In the genomic region with DNA sequence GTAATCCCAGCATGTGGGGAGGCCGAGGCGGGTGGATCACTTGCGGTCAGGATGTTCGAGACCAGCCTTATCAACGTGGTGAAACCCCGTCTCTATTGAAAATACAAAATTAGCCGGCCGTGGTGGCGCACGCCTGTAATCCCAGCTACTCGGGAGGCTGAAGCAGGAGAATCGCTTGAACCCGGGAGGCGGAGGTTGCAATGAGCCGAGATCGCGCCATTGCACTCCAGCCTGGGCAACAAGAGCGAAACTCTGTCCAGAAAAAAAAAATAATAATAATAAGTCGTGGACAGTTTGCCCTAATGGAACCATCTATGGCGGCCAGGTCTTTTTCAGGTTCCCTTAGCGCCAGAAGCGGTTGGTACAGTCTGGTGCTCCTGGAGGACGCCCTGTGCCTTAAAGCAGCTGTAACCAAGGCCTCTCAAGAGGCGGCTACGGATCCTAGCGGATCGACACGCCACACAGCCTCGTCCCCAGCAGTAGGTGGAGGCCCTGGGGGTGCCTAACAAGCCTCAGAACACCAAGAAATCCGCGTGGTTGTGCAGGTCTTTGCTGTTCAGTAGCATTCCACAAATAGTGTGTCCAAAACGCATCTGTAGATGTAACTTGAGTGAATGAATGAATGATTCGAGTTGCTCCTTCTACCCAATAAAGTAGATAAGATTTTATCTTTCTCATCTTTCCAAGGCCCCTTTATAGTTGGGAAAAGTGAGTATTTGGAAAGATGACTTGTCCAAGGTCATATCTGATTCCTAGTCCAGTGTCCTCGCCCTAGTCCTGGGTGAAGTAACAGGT, we compare ENCODE assay signal across 7 cellular contexts. TPM values are rescaled to one million over a fixed set of nuclear protein-coding genes. Genes with fewer than 3 reads are reported as not detected.
DNase-seq lines count a peak whose midpoint lies in the region; ATAC-seq and TF ChIP-seq lines count a peak whose summit lies in the region.

No MANE protein-coding gene starts in this region.

- H3K27me3 ChIP-seq in HL-60 (ENCODE audit: insufficient read depth, poor library complexity, severe bottlenecking), result no peaks in the 10 kb centered on the region
- H3K27me3 ChIP-seq in WERI-Rb-1 (ENCODE audit: insufficient read depth, low read depth, severe bottlenecking), result no peaks in the 10 kb centered on the region
- H3K27me3 ChIP-seq in psoas muscle (ENCODE audit: insufficient read depth in 3 of 3, low read length in 2 of 3), result no peaks in the 10 kb centered on the region

- H3K4me3 ChIP-seq in HL-60 (replicated peaks; ENCODE audit: insufficient read depth, low read length), result peak overlapping the region; percentile 89
- peak overlapping the region; percentile 78 for H3K4me3 ChIP-seq in WERI-Rb-1 (ENCODE audit: low read depth, low read length)
- H3K4me3 ChIP-seq in fibroblast of the aortic adventitia (ENCODE audit: low read depth, low read length), result peak overlapping the region; percentile 96
- H3K4me3 ChIP-seq in psoas muscle, result peak overlapping the region; percentile 94

- peak overlapping the region; percentile 93 for H3K27ac ChIP-seq in HL-60 (replicated peaks)
- peak overlapping the region; percentile 92 for H3K27ac ChIP-seq in WERI-Rb-1
- H3K27ac ChIP-seq in psoas muscle, result peak overlapping the region; percentile 91

- TF ChIP-seq POLR2A in GM18505 (IDR thresholded peaks at IDR 0.05; ENCODE audit: borderline replicate concordance, extremely low read depth, insufficient read depth, insufficient read length), result no peak

- WGBS in psoas muscle, 3 donors, result 13 to 21% (median 18%) methylated on average over 34 of the region's 34 CpGs

- H3K36me3 ChIP-seq in WERI-Rb-1, result peaks cover 62% of the 10 kb centered on the region
- H3K36me3 ChIP-seq in psoas muscle (ENCODE audit: insufficient read depth in 1 of 2, low read depth in 1 of 2), result peaks cover 6 to 47% of the 10 kb centered on the region in 2 donors

- intact Hi-C loops in psoas muscle (cut with DNase I), result no loop called here

- ATAC-seq in psoas muscle (no peak), GM18505 (IDR thresholded peaks at IDR 0.05; ENCODE audit: unreplicated experiment) (no peak), GM19328 (IDR thresholded peaks at IDR 0.05; ENCODE audit: unreplicated experiment) (no peak)

- no peaks in the 10 kb centered on the region for H3K9me3 ChIP-seq in WERI-Rb-1 (ENCODE audit: severe bottlenecking)
- no peaks in the 10 kb centered on the region for H3K9me3 ChIP-seq in psoas muscle

- DNase-seq in HL-60 (ENCODE audit: low read depth in 1 of 2, low spot score in 1 of 2) (no peak), WERI-Rb-1 (no peak), fibroblast of the aortic adventitia (ENCODE audit: low read depth) (peak; percentile 11), psoas muscle (no peak), NOMO-1 treated with dmso at 0.1 percent for 144 hours (lab: John Stamatoyannopoulos, UW; ENCODE audit: unreplicated experiment) (no peak)

- H3K4me1 ChIP-seq in psoas muscle, result peaks cover 30% of the 10 kb centered on the region

- TF ChIP-seq CTCF in HL-60 (IDR thresholded peaks at IDR 0.05; ENCODE audit: insufficient read depth, low read length), result no peak
- TF ChIP-seq CTCF in WERI-Rb-1 (IDR thresholded peaks at IDR 0.05; ENCODE audit: low read depth, low read length), result no peak
- TF ChIP-seq CTCF in fibroblast of the aortic adventitia (IDR thresholded peaks at IDR 0.05; ENCODE audit: insufficient read depth, low read length), result no peak
- TF ChIP-seq CTCF in psoas muscle (IDR thresholded peaks at IDR 0.05), result no peak

RNA-seq across cellular contexts. Expression of a gene that starts 1.0 kb away (rescaled TPM):
- total RNA-seq in fibroblast of the aortic adventitia (ENCODE audit: low replicate concordance), result 107 and 362 TPM in 2 replicates
- total RNA-seq in psoas muscle, result 10 to 100 TPM; 41.5 to 65.5 (median 46.6) TPM
- 100 to 1,000 TPM in 2 of 3 donors, 10 to 100 TPM in 1; 36.2 to 186 (median 112) TPM for polyA plus RNA-seq in psoas muscle

RNA-seq across cellular contexts. Expression of a gene that starts 18.8 kb away (rescaled TPM):
- total RNA-seq in fibroblast of the aortic adventitia (ENCODE audit: low replicate concordance), result 29.8 and 50.3 TPM in 2 replicates
- total RNA-seq in psoas muscle, result 10 to 100 TPM; 14.0 to 20.4 (median 19.8) TPM
- 10 to 100 TPM; 26.4 to 36.5 (median 29.4) TPM for polyA plus RNA-seq in psoas muscle

RNA-seq across cellular contexts. Expression of a gene that starts 19.0 kb away (rescaled TPM):
- total RNA-seq in fibroblast of the aortic adventitia (ENCODE audit: low replicate concordance), result 24.9 and 45.5 TPM in 2 replicates
- 10 to 100 TPM; 19.7 to 24.5 (median 22.7) TPM for total RNA-seq in psoas muscle
- 10 to 100 TPM; 23.2 to 44.9 (median 24.6) TPM for polyA plus RNA-seq in psoas muscle

RNA-seq across cellular contexts. Expression of a gene that starts 25.8 kb away (rescaled TPM):
- total RNA-seq in fibroblast of the aortic adventitia (ENCODE audit: low replicate concordance) (13.0 and 15.9 TPM in 2 replicates), psoas muscle (100 to 1,000 TPM in 1 of 4 donors, 10 to 100 TPM in 3; 64.7 to 105 (median 76.4) TPM)
- 100 to 1,000 TPM in 1 of 3 donors, 10 to 100 TPM in 2; 46.5 to 114 (median 76.4) TPM for polyA plus RNA-seq in psoas muscle
